1 cellular context compared by ENCODE assay signal in the genomic region with DNA sequence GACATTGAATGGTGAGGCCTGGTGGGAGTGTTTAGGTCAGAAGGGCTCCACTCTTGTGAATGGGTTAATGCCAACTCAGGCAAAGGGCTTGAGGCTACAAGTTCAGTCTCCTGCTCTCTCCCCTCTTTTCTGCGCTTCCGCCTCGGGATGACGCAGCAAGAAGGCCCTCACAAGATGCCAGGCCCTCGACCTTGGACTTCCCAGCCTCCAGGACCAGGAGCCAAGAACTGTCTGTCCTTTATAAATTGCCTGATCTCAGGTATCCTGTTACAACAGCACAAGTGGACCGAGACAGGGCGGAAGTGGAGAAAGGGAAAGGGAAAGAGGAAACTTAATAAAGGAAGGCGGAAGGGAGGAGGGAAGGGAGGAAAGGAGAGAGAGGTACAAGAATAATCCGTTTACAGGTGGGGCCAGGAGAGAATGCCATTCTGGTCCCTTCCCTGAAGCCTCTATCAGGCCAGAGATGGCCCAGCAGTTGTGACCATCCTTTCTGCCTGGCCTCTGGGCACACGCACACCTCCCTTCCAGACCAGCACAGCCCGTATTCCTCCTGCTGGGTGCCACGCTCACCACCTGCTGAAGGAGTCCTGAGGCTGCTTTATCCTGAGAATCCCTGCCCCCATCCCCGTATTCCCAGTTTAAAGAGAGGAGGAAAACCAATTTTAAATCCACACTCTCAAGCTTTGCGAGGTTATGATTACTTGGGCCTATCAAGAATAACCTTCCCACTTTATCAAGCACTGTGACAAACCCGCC.
TF ChIP-seq lines count a peak whose summit lies in the region.

No MANE protein-coding gene starts in this region.

TF ChIP-seq in WTC11, 78 proteins besides CTCF, POLR2A, EP300 and RAD21 (continued from another document):
- TF ChIP-seq, protein P1, sequence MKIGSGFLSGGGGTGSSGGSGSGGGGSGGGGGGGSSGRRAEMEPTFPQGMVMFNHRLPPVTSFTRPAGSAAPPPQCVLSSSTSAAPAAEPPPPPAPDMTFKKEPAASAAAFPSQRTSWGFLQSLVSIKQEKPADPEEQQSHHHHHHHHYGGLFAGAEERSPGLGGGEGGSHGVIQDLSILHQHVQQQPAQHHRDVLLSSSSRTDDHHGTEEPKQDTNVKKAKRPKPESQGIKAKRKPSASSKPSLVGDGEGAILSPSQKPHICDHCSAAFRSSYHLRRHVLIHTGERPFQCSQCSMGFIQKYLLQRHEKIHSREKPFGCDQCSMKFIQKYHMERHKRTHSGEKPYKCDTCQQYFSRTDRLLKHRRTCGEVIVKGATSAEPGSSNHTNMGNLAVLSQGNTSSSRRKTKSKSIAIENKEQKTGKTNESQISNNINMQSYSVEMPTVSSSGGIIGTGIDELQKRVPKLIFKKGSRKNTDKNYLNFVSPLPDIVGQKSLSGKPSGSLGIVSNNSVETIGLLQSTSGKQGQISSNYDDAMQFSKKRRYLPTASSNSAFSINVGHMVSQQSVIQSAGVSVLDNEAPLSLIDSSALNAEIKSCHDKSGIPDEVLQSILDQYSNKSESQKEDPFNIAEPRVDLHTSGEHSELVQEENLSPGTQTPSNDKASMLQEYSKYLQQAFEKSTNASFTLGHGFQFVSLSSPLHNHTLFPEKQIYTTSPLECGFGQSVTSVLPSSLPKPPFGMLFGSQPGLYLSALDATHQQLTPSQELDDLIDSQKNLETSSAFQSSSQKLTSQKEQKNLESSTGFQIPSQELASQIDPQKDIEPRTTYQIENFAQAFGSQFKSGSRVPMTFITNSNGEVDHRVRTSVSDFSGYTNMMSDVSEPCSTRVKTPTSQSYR (CRISPR knock-in tag; IDR thresholded peaks at IDR 0.05) = no peak
- no peak for TF ChIP-seq SOX15 (CRISPR knock-in tag; IDR thresholded peaks at IDR 0.05)
- TF ChIP-seq, protein P2, sequence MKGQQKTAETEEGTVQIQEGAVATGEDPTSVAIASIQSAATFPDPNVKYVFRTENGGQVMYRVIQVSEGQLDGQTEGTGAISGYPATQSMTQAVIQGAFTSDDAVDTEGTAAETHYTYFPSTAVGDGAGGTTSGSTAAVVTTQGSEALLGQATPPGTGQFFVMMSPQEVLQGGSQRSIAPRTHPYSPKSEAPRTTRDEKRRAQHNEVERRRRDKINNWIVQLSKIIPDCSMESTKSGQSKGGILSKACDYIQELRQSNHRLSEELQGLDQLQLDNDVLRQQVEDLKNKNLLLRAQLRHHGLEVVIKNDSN (CRISPR knock-in tag; IDR thresholded peaks at IDR 0.05) = no peak
- no peak for TF ChIP-seq SMAD3 (CRISPR knock-in tag; IDR thresholded peaks at IDR 0.05; ENCODE audit: borderline replicate concordance)
- TF ChIP-seq, protein P3, sequence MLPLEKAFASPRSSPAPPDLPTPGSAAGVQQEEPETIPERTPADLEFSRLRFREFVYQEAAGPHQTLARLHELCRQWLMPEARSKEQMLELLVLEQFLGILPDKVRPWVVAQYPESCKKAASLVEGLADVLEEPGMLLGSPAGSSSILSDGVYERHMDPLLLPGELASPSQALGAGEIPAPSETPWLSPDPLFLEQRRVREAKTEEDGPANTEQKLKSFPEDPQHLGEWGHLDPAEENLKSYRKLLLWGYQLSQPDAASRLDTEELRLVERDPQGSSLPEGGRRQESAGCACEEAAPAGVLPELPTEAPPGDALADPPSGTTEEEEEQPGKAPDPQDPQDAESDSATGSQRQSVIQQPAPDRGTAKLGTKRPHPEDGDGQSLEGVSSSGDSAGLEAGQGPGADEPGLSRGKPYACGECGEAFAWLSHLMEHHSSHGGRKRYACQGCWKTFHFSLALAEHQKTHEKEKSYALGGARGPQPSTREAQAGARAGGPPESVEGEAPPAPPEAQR (CRISPR knock-in tag; IDR thresholded peaks at IDR 0.05) = no peak
- TF ChIP-seq, protein P4, sequence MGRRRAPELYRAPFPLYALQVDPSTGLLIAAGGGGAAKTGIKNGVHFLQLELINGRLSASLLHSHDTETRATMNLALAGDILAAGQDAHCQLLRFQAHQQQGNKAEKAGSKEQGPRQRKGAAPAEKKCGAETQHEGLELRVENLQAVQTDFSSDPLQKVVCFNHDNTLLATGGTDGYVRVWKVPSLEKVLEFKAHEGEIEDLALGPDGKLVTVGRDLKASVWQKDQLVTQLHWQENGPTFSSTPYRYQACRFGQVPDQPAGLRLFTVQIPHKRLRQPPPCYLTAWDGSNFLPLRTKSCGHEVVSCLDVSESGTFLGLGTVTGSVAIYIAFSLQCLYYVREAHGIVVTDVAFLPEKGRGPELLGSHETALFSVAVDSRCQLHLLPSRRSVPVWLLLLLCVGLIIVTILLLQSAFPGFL (CRISPR knock-in tag; IDR thresholded peaks at IDR 0.05; ENCODE audit: borderline replicate concordance) = no peak
- no peak for TF ChIP-seq ZBTB21 (CRISPR knock-in tag; IDR thresholded peaks at IDR 0.05; ENCODE audit: borderline replicate concordance)
- TF ChIP-seq NR1H2 (CRISPR knock-in tag; IDR thresholded peaks at IDR 0.05) = no peak
- TF ChIP-seq FOXP1 (CRISPR knock-in tag; IDR thresholded peaks at IDR 0.05; ENCODE audit: borderline replicate concordance) = no peak
- TF ChIP-seq ESRRA (CRISPR knock-in tag; IDR thresholded peaks at IDR 0.05; ENCODE audit: borderline replicate concordance) = no peak
- TF ChIP-seq SMAD4 (CRISPR knock-in tag; IDR thresholded peaks at IDR 0.05) = no peak
- no peak for TF ChIP-seq ZNF121 (CRISPR knock-in tag; IDR thresholded peaks at IDR 0.05)
